ENCODE assay signal across 12 cellular contexts in the genomic region with DNA sequence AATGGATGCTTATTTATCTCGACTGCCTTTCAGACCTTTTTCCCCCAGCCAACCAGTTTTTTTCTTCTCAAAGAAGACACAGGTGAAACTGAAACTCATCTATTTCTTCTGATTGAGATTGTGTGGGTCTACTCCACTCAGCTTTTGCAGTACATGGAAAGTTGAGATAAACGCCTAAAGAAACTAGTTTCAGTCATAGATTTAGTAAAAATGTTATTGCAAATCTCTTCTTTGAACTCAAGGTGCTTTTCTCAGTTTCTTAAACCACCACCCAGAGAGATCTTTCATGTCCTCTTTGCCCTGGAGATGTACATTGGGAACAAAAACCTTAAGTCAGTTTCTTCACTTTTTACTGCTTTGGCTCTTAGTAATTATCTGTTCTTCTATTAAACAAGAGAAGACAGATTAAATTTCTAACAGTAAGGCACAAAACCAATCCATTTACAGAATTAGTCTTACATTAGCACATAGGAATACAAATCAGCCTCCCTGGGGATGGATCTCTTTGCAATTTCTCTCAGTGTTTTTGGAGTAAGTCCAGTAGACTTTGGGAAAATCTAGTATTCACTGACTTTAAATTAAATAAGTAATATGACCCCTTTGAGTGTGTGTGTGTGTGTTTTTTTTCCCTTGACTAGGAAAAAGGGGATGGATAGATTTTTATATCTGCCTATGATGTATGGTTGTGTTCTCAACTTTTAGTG. TPM values are rescaled to one million over a fixed set of nuclear protein-coding genes. Genes with fewer than 3 reads are reported as not detected.
DNase-seq lines count a peak whose midpoint lies in the region; ATAC-seq lines count a peak whose summit lies in the region.
"Had no signal": no experiment of that assay in that cellular context is flagged by ENCODE, and none has a peak within 500 bp of the region (broad histone marks: within the 10 kb centered on the region; RNA-seq: fewer than 3 reads in every experiment).

No MANE protein-coding gene starts in this region.

- H3K36me3 Mint-ChIP-seq in activated T-cell treated with anti-CD3 and anti-CD28 coated beads, Interleukin-2, amount 50 U/mL, for 4 hours (ENCODE audit: insufficient read depth) = peaks cover 7% of the 10 kb centered on the region
- H3K36me3 Mint-ChIP-seq in stimulated activated naive B cell treated with anti-CD40 and anti-IgM and Interleukin-4, amounts not matched to agents 10 μg/mL and 1 μg/mL and 100 μg/mL, for 72 hours = peaks cover 13 to 23% of the 10 kb centered on the region in 2 donors

- H3K4me1 Mint-ChIP-seq in activated T-cell treated with anti-CD3 and anti-CD28 coated beads, Interleukin-2, amount 50 U/mL, for 4 hours (ENCODE audit: low read depth) = peaks cover 75% of the 10 kb centered on the region
- H3K4me1 Mint-ChIP-seq in stimulated activated naive B cell treated with anti-CD40 and anti-IgM and Interleukin-4, amounts not matched to agents 10 μg/mL and 1 μg/mL and 100 μg/mL, for 72 hours = peaks cover 42 to 69% of the 10 kb centered on the region in 2 donors

- no peaks in the 10 kb centered on the region for H3K27me3 Mint-ChIP-seq in activated T-cell treated with anti-CD3 and anti-CD28 coated beads, Interleukin-2, amount 50 U/mL, for 4 hours (ENCODE audit: low read depth)
- no peaks in the 10 kb centered on the region for H3K27me3 Mint-ChIP-seq in stimulated activated naive B cell treated with anti-CD40 and anti-IgM and Interleukin-4, amounts not matched to agents 10 μg/mL and 1 μg/mL and 100 μg/mL, for 72 hours

- H3K9me3 Mint-ChIP-seq in activated T-cell treated with anti-CD3 and anti-CD28 coated beads, Interleukin-2, amount 50 U/mL, for 4 hours = no peaks in the 10 kb centered on the region
- H3K9me3 Mint-ChIP-seq in stimulated activated naive B cell treated with anti-CD40 and anti-IgM and Interleukin-4, amounts not matched to agents 10 μg/mL and 1 μg/mL and 100 μg/mL, for 72 hours = no peaks in the 10 kb centered on the region

- no peak overlapping the region for H3K4me3 Mint-ChIP-seq in activated T-cell treated with anti-CD3 and anti-CD28 coated beads, Interleukin-2, amount 50 U/mL, for 4 hours
- H3K4me3 Mint-ChIP-seq in stimulated activated naive B cell treated with anti-CD40 and anti-IgM and Interleukin-4, amounts not matched to agents 10 μg/mL and 1 μg/mL and 100 μg/mL, for 72 hours = no peak overlapping the region

- ATAC-seq in activated T-cell treated with anti-CD3 and anti-CD28 coated beads, Interleukin-2, amount 50 U/mL, for 4 hours = peak; percentile 58 to 65
- ATAC-seq in HG02759 (IDR thresholded peaks at IDR 0.05; ENCODE audit: unreplicated experiment) = peak; percentile 45
- ATAC-seq in stimulated activated naive B cell treated with anti-CD40 and anti-IgM and Interleukin-4, amounts not matched to agents 10 μg/mL and 1 μg/mL and 100 μg/mL, for 72 hours (replicated peaks) = peak; percentile 53 to 54
- ATAC-seq: left colon had no signal

- no peak overlapping the region for H3K27ac Mint-ChIP-seq in stimulated activated naive B cell treated with anti-CD40 and anti-IgM and Interleukin-4, amounts not matched to agents 10 μg/mL and 1 μg/mL and 100 μg/mL, for 72 hours

- DNase-seq in activated T-cell treated with anti-CD3 and anti-CD28 coated beads, Interleukin-2, amount 50 U/mL, for 4 hours = no peak
- DNase-seq in activated T-cell treated with anti-CD3 and anti-CD28 coated beads, Interleukin-2, amount 50 U/mL, for 48 hours = no peak
- DNase-seq in NCI-H2171 treated with DMSO at 0.1 percent for 48 hours (lab: John Stamatoyannopoulos, UW) (peak; percentile 50), T1000 (lab: John Stamatoyannopoulos, UW) (no peak), amygdala (lab: John Stamatoyannopoulos, UW) (no peak), NCI-H146 treated with DMSO at 0.1 percent for 48 hours (lab: John Stamatoyannopoulos, UW; ENCODE audit: unreplicated experiment) (no peak)
- DNase-seq in stimulated activated naive B cell treated with anti-CD40 and anti-IgM and Interleukin-4, amounts not matched to agents 10 μg/mL and 1 μg/mL and 100 μg/mL, for 72 hours = no peak
- DNase-seq: AML-193, cortex of kidney, left colon, NCI-H510A treated with DMSO at 0.1 percent for 48 hours had no signal

RNA-seq across cellular contexts. Expression of gene FBXW8, which starts 11.6 kb away (rescaled TPM):
- 1 to 10 TPM; 5.6 to 8.3 (median 5.9) TPM for total RNA-seq in activated T-cell treated with anti-CD3 and anti-CD28 coated beads, Interleukin-2, amount 50 U/mL, for 4 hours

RNA-seq across cellular contexts. Expression of gene HRK, which starts 41.1 kb away (rescaled TPM):
- total RNA-seq in activated T-cell treated with anti-CD3 and anti-CD28 coated beads, Interleukin-2, amount 50 U/mL, for 4 hours = not detected
